ENCODE assay signal across 10 cellular contexts in genomic region chr9:2229109-2229733, GRCh38.
DNase-seq lines count a peak whose midpoint lies in the region; ATAC-seq and TF ChIP-seq lines count a peak whose summit lies in the region.
"Had no signal": no experiment of that assay in that cellular context is flagged by ENCODE, and none has a peak within 500 bp of the region (broad histone marks: within the 10 kb centered on the region; RNA-seq: fewer than 3 reads in every experiment).

No MANE protein-coding gene starts in this region.

- no peak for TF ChIP-seq CTCF in Calu3 (IDR thresholded peaks at IDR 0.05; ENCODE audit: unreplicated experiment)
- no peak for TF ChIP-seq CTCF in HFFc6 (IDR thresholded peaks at IDR 0.05)

- H3K27me3 Mint-ChIP-seq in Calu3 (ENCODE audit: unreplicated experiment) (no peaks in the 10 kb centered on the region), HFFc6 (ENCODE audit: insufficient read depth) (peaks cover under 1% of the 10 kb centered on the region; the same call in 1 of the 2 replicates)
- peaks cover 0 to 6% (median 0%) of the 10 kb centered on the region in 5 donors for H3K27me3 Mint-ChIP-seq in naive thymus-derived CD8-positive, alpha-beta T cell

- peak overlapping the region; percentile 61 for H3K27ac Mint-ChIP-seq in Calu3 (ENCODE audit: unreplicated experiment)
- no peak overlapping the region for H3K27ac Mint-ChIP-seq in HFFc6
- H3K27ac Mint-ChIP-seq in naive thymus-derived CD8-positive, alpha-beta T cell, result no peak overlapping the region
- H3K27ac Mint-ChIP-seq: activated CD4-positive, alpha-beta T cell treated with anti-CD3 and anti-CD28 coated beads, Interleukin-2, amount 10 ng/mL, durations not matched to agents 7 days and 5 days; immature natural killer cell had no signal

- H3K36me3 Mint-ChIP-seq in Calu3 (ENCODE audit: insufficient read depth, unreplicated experiment) (no peaks in the 10 kb centered on the region), HFFc6 (ENCODE audit: low read depth) (no peaks in the 10 kb centered on the region)
- H3K36me3 Mint-ChIP-seq in naive thymus-derived CD8-positive, alpha-beta T cell, result peaks cover 0 to 5% (median 4%) of the 10 kb centered on the region in 3 donors
- H3K36me3 Mint-ChIP-seq: immature natural killer cell had no signal

- intact Hi-C loops in Calu3 (cut with micrococcal nuclease; ENCODE audit: unreplicated experiment), result loop anchor here (2.0 kb wide), 1 partner anchor 238 kb away; no protein-coding TSS in a partner anchor

- H3K9me3 Mint-ChIP-seq in Calu3 (ENCODE audit: low read depth, unreplicated experiment), result no peaks in the 10 kb centered on the region
- no peaks in the 10 kb centered on the region for H3K9me3 Mint-ChIP-seq in HFFc6
- peaks cover 0 to 9% (median 4%) of the 10 kb centered on the region in 9 donors for H3K9me3 Mint-ChIP-seq in naive thymus-derived CD8-positive, alpha-beta T cell
- H3K9me3 Mint-ChIP-seq: activated CD4-positive, alpha-beta T cell treated with anti-CD3 and anti-CD28 coated beads, Interleukin-2, amount 10 ng/mL, durations not matched to agents 7 days and 5 days; immature natural killer cell had no signal

- DNase-seq in Calu3, result peak; percentile 16
- DNase-seq in HFFc6, result no peak
- no peak for DNase-seq in HuH-7.5 (ENCODE audit: low spot score)
- DNase-seq in naive thymus-derived CD8-positive, alpha-beta T cell, result no peak
- no peak for DNase-seq in anterior cingulate cortex (lab: John Stamatoyannopoulos, UW)
- DNase-seq: activated CD4-positive, alpha-beta T cell treated with anti-CD3 and anti-CD28 coated beads, Interleukin-2, amount 10 ng/mL, durations not matched to agents 7 days and 5 days; immature natural killer cell had no signal

- BruUV-seq in Calu3 (replicated peaks; lab: Mats Ljungman, UMichigan), result no TSS peak

- ATAC-seq in GM21526 (IDR thresholded peaks at IDR 0.05; ENCODE audit: low FRiP score, unreplicated experiment), result peak; percentile 73
- ATAC-seq in HG03571 (IDR thresholded peaks at IDR 0.05; ENCODE audit: unreplicated experiment), result peak; percentile 53
- peak; percentile 82 for ATAC-seq in esophagus mucosa
- no peak for ATAC-seq in naive thymus-derived CD8-positive, alpha-beta T cell

- H3K4me3 Mint-ChIP-seq in Calu3 (ENCODE audit: low read depth, unreplicated experiment) (no peak overlapping the region), HFFc6 (no peak overlapping the region)
- H3K4me3 Mint-ChIP-seq in naive thymus-derived CD8-positive, alpha-beta T cell, result peak overlapping the region in 1 of 10 donors; percentile 48
- H3K4me3 Mint-ChIP-seq: activated CD4-positive, alpha-beta T cell treated with anti-CD3 and anti-CD28 coated beads, Interleukin-2, amount 10 ng/mL, durations not matched to agents 7 days and 5 days; immature natural killer cell had no signal

- H3K4me1 Mint-ChIP-seq in Calu3 (ENCODE audit: low read depth, unreplicated experiment), result peaks cover 15% of the 10 kb centered on the region
- H3K4me1 Mint-ChIP-seq in HFFc6 (ENCODE audit: low read depth), result peaks cover 12% of the 10 kb centered on the region
- peaks cover 0 to 18% (median 1%) of the 10 kb centered on the region in 4 donors for H3K4me1 Mint-ChIP-seq in naive thymus-derived CD8-positive, alpha-beta T cell
- H3K4me1 Mint-ChIP-seq: activated CD4-positive, alpha-beta T cell treated with anti-CD3 and anti-CD28 coated beads, Interleukin-2, amount 10 ng/mL, durations not matched to agents 7 days and 5 days had no signal

- POLR2A ChIA-PET in naive thymus-derived CD8-positive, alpha-beta T cell (lab: Charles Lee), result no interaction called here

- CTCF ChIA-PET in Calu3 (lab: Charles Lee), result interaction anchor here (0.6 to 1.5 kb wide), 4 partner anchors 14 to 478 kb away, joined by 3 to 4 read pairs (median 3); no protein-coding TSS in a partner anchor

Comparison
In these comparisons a context has a peak if more than half of its experiments do, and no peak if none do; other contexts are left out.
1. ATAC-seq: peak in GM21526 (single experiment), HG03571 (single experiment) and esophagus mucosa (single experiment); none in naive thymus-derived CD8-positive, alpha-beta T cell (0 of 2).